ENCODE assay signal across 14 cellular contexts in the genomic region with DNA sequence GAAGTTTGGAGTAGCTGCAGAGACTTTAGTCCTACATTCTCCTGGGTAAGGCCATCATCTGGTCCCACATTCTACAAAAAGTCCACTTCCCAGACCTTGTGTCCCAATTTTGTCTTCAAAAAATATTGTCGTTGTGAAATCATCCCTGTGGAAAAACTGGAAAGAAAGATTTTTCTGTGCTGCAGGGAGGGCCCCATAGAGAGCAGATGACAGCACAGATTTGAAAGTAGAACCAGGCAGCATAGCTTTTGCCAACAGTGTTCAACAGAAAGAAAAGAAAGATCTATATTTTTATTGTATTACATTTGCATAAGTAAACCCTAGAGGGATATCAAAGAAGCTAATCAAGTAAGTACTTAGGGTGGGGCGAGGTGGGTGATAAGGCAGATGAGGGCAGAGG.
"Had no signal": no experiment of that assay in that cellular context is flagged by ENCODE, and none has a peak within 500 bp of the region (broad histone marks: within the 10 kb centered on the region; RNA-seq: fewer than 3 reads in every experiment).

No MANE protein-coding gene starts in this region.

- H3K36me3 ChIP-seq: colonic mucosa, gastrocnemius medialis, pancreas, prostate gland, tibial artery, upper lobe of left lung, uterus had no signal

- ATAC-seq: gastrocnemius medialis, pancreas had no signal

- H3K4me3 ChIP-seq: colonic mucosa, gastrocnemius medialis, pancreas, prostate gland, tibial artery, upper lobe of left lung, uterus had no signal

- H3K9me3 ChIP-seq: colonic mucosa, gastrocnemius medialis, pancreas, prostate gland, tibial artery, upper lobe of left lung, uterus had no signal

- H3K4me1 ChIP-seq: colonic mucosa, gastrocnemius medialis, prostate gland, uterus had no signal

- H3K27ac ChIP-seq: colonic mucosa, gastrocnemius medialis, pancreas, prostate gland, upper lobe of left lung, uterus had no signal

- H3K27me3 ChIP-seq: colonic mucosa, gastrocnemius medialis, pancreas, tibial artery, upper lobe of left lung, uterus had no signal

- DNase-seq: caudate nucleus; colonic mucosa; dermis blood vessel endothelial cell; gastrocnemius medialis; immature natural killer cell; mammary epithelial cell; occipital lobe; pancreas; stimulated activated CD4-positive, alpha-beta T cell treated with anti-CD3 and anti-CD28 coated beads, Interleukin-2, amount 100 ng/mL, for 48 hours; stimulated activated naive CD4-positive, alpha-beta T cell treated with Interleukin-2 at 50 U/mL for 16 hours; tibial artery; upper lobe of left lung; uterus had no signal
